ENCODE assay signal across 8 cellular contexts in the genomic region with DNA sequence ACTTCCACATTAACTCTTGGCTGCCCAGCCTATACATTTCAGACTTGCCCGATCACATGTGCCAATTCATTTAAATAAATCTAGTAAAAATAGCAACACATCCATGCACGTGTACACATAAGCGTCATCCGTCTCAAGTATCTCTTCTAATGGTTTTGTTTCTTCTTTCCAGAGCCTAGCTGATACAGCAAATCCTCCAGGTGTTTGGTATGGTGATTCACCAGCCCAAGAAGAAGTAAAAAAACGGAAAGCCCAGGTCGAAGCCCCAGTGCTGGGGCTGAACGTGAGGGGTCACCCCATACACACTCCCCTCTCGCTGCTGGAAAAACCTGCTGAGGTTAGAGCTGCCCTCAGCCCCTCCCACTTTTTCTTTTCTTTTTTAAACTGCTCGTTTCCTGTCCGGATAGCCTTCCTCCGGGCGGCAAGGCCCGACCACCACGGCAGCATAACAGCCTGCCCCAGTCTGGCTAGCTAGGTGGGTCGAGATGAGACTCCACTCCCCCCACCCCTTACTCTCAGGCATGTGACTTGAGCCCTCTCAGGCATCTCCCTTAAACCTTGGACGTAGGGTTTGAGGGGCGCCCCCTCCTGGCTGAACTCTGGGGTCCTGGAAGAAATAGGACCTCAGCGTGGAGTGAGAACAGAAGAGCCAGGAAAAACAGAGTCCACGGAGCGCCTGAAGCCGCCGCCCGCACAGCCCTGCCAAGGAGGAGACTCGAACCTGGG. TPM values are rescaled to one million over a fixed set of nuclear protein-coding genes. Genes with fewer than 3 reads are reported as not detected.
A peak's percentile ranks its signal among the peaks of the same experiment; 100 is the strongest.
DNase-seq lines count a peak whose midpoint lies in the region; ATAC-seq and TF ChIP-seq lines count a peak whose summit lies in the region.

No MANE protein-coding gene starts in this region.

- H3K18ac ChIP-seq in H9 (ENCODE audit: insufficient read length, low read depth, low read length), result no peak overlapping the region

- no peaks in the 10 kb centered on the region; a peak in 1 of 5 replicates for H3K9me3 Mint-ChIP-seq in H9

- H2BK5ac ChIP-seq in H9 (ENCODE audit: insufficient read length, low read length), result no peak overlapping the region

- H3K9ac ChIP-seq in H9 (ENCODE audit: extremely low read depth, insufficient read length, low read length), result no peak overlapping the region

- no peak overlapping the region for H4K5ac ChIP-seq in H9 (ENCODE audit: insufficient read length, low read depth, low read length)

- no peak overlapping the region for H3K27ac ChIP-seq in H9 (ENCODE audit: insufficient read length, low read depth, low read length)

- H3K79me1 ChIP-seq in H9 (ENCODE audit: insufficient read depth, low read depth, low read length, poor library complexity, severe bottlenecking), result no peaks in the 10 kb centered on the region

- H2BK20ac ChIP-seq in H9 (ENCODE audit: low read depth, low read length, poor library complexity, severe bottlenecking), result no peak overlapping the region

- H2BK15ac ChIP-seq in H9 (ENCODE audit: low read depth, low read length), result no peak overlapping the region

- H3K4me1 ChIP-seq in H9 (ENCODE audit: insufficient read depth, low read length), result no peaks in the 10 kb centered on the region

- no peak overlapping the region for H2AFZ ChIP-seq in H9 (ENCODE audit: low read length)

- H4K91ac ChIP-seq in H9 (ENCODE audit: insufficient read length, low read depth, low read length), result no peak overlapping the region

- no peak overlapping the region for H3T11ph ChIP-seq in H9 (ENCODE audit: low read length)

- peaks cover 12% of the 10 kb centered on the region for H3K23me2 ChIP-seq in H9 (ENCODE audit: insufficient read length, low read depth, low read length, poor library complexity, severe bottlenecking)

- H3K36me3 Mint-ChIP-seq in H9 (ENCODE audit: insufficient read depth in 1 of 3, low read depth in 3 of 3), result no peaks in the 10 kb centered on the region

- H3K4me3 Mint-ChIP-seq in H9, result peak overlapping the region; percentile 68 to 85

- H3K23ac ChIP-seq in H9 (ENCODE audit: insufficient read length, low read depth, low read length), result no peak overlapping the region

- no peak overlapping the region for H3K4ac ChIP-seq in H9 (ENCODE audit: low read depth, low read length)

- H3K27me3 Mint-ChIP-seq in H9 (ENCODE audit: low read depth), result peaks cover 56% of the 10 kb centered on the region

- H3K4me1 Mint-ChIP-seq in H9, result peaks cover 20 to 21% of the 10 kb centered on the region in 2 experiments

- no peaks in the 10 kb centered on the region for H3K27me3 ChIP-seq in H9 (ENCODE audit: insufficient read depth, low read length)

- H3K56ac ChIP-seq in H9 (ENCODE audit: insufficient read length, low read depth, low read length), result no peak overlapping the region

- TF ChIP-seq CTCF in H9 (conservative IDR thresholded peaks at IDR 0.05), result peak; percentile 80

- H3K14ac ChIP-seq in H9 (ENCODE audit: insufficient read depth, low read length), result no peak overlapping the region

- H2AK5ac ChIP-seq in H9 (ENCODE audit: insufficient read length, low read length), result no peak overlapping the region

- no peak overlapping the region for H2BK12ac ChIP-seq in H9 (ENCODE audit: insufficient read length, low read depth, low read length)

- H3K9me3 ChIP-seq in H9 (ENCODE audit: control insufficient read depth, low read depth, low read length), result no peaks in the 10 kb centered on the region

- peak overlapping the region; percentile 62 for H3K4me2 ChIP-seq in H9 (ENCODE audit: insufficient read depth, insufficient read length, low read length)

- peak overlapping the region in 2 of 3 experiments; percentile 12 to 76; a peak in 4 of 7 replicates for H3K27ac Mint-ChIP-seq in H9

- no peaks in the 10 kb centered on the region for H4K20me1 ChIP-seq in H9 (ENCODE audit: control insufficient read depth, insufficient read depth, insufficient read length)

- no peak overlapping the region for H4K8ac ChIP-seq in H9 (replicated peaks; ENCODE audit: insufficient read length, low read depth, low read length)

- H3K79me2 ChIP-seq in H9 (ENCODE audit: insufficient read depth, low read length), result no peaks in the 10 kb centered on the region

- no CpG with 5 or more reads among the region's 24 CpGs for WGBS in H9 (ENCODE audit: extremely low coverage, insufficient read length, low lambda C conversion rate)

- ATAC-seq in HG03342 (IDR thresholded peaks at IDR 0.05; ENCODE audit: unreplicated experiment), result no peak
- no peak for ATAC-seq in HG03469 (IDR thresholded peaks at IDR 0.05; ENCODE audit: unreplicated experiment)

- peak; percentile 59 for DNase-seq in D341Med (ENCODE audit: low spot score)
- DNase-seq in H9, result peak; percentile 96
- peak; percentile 68 for DNase-seq in SK-N-DZ (ENCODE audit: low spot score)
- peak; percentile 43 for DNase-seq in foreskin melanocyte
- DNase-seq in C1 segment of cervical spinal cord (lab: John Stamatoyannopoulos, UW), result no peak
- no peak for DNase-seq in GM19238 (ENCODE audit: insufficient read length, low spot score)

- H2BK120ac ChIP-seq in H9 (ENCODE audit: low read depth, low read length, poor library complexity, severe bottlenecking), result no peak overlapping the region

RNA-seq across cellular contexts. Expression of gene OR1F1, which starts 13.9 kb away (rescaled TPM):
- total RNA-seq in H9 (2021), result not detected in 2 replicates
- not detected in 2 replicates for polyA plus RNA-seq in SK-N-DZ (2014; cell fraction: cytosol; rRNA removed)
- not detected in 2 replicates for polyA plus RNA-seq in SK-N-DZ (2014; cell fraction: nucleus; rRNA removed)

RNA-seq across cellular contexts. Expression of gene ZNF213, which starts 39.2 kb away (rescaled TPM):
- 6.2 and 6.4 TPM in 2 replicates for total RNA-seq in H9 (2021)
- polyA plus RNA-seq in SK-N-DZ (2014; cell fraction: cytosol; rRNA removed), result 6.1 and 7.0 TPM in 2 replicates
- polyA plus RNA-seq in SK-N-DZ (2014; cell fraction: nucleus; rRNA removed), result 7.0 and 9.3 TPM in 2 replicates

Comparison
In these comparisons a context has a peak if more than half of its experiments do, and no peak if none do; other contexts are left out.
1. DNase-seq: peak in D341Med (single experiment), H9 (single experiment), SK-N-DZ (single experiment) and foreskin melanocyte (single experiment); none in C1 segment of cervical spinal cord (0 of 14) and GM19238 (single experiment).